In the genomic region with DNA sequence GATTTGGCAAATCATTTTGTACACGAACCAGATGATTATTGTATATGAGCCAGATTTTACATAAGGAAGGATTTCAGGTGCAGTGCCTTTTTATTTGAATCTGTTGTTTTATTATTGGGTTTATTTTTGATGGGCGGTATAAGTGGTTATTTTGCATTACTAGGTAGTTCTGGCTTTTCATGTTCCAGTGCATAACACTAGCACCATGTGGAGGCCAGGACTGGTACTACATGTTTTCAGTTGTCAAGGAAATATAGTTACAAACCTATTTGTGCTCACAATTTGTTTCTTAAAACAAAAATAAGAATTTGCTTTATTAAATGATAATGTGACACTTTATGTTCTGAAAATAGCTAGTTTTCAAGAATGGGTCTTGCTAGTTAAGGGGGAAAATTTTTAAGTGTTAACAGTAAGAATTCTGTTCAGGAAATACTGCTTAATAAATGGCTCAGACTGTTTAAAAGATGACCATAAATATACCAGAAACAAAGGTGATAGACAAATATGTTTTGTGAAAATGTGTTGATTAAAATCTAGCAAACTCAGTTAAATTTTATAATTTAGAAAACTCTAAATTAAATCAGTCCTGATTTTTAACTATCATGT, we compare ENCODE assay signal across 8 cellular contexts. TPM values are rescaled to one million over a fixed set of nuclear protein-coding genes. Genes with fewer than 3 reads are reported as not detected.
DNase-seq lines count a peak whose midpoint lies in the region; ATAC-seq and TF ChIP-seq lines count a peak whose summit lies in the region.

No MANE protein-coding gene starts in this region.

- H3K36me3 ChIP-seq in brain microvascular endothelial cell (replicated peaks) = no peaks in the 10 kb centered on the region
- no peaks in the 10 kb centered on the region for H3K36me3 ChIP-seq in lower lobe of right lung

- no peaks in the 10 kb centered on the region for H3K4me1 ChIP-seq in lower lobe of right lung

- DNase-seq in NCI-H2029 treated with DMSO at 0.1 percent for 48 hours (lab: John Stamatoyannopoulos, UW) = peak; percentile 32
- peak; percentile 64 for DNase-seq in brain microvascular endothelial cell
- DNase-seq in lower lobe of right lung = no peak
- no peak for DNase-seq in middle frontal gyrus (ENCODE audit: extremely low spot score, low spot score)
- DNase-seq in activated naive CD4-positive, alpha-beta T cell treated with anti-CD3 and anti-CD28 coated beads, Interleukin-2, amount 10 ng/mL, durations not matched to agents 7 days and 5 days = no peak

- in situ Hi-C loops in brain microvascular endothelial cell (cut with HindIII; ENCODE audit: low pct_ligation_motif_present, low sequenced_read_pairs) = no loop called here

- H3K4me3 ChIP-seq in brain microvascular endothelial cell (ENCODE audit: low read depth, low read length) (no peak overlapping the region), lower lobe of right lung (no peak overlapping the region)

- CTCF ChIA-PET in activated naive CD4-positive, alpha-beta T cell treated with anti-CD3 and anti-CD28 coated beads, Interleukin-2, amount 10 ng/mL, durations not matched to agents 7 days and 5 days (lab: Charles Lee) = no interaction called here

- TF ChIP-seq CTCF in 22Rv1 (IDR thresholded peaks at IDR 0.05) (peak; percentile 100), GM12872 (IDR thresholded peaks at IDR 0.05; ENCODE audit: insufficient read depth, low read depth, low read length) (peak; percentile 71), brain microvascular endothelial cell (IDR thresholded peaks at IDR 0.05; ENCODE audit: low read depth, low read length, missing control alignments) (peak; percentile 81), lower lobe of right lung (IDR thresholded peaks at IDR 0.05) (peak; percentile 53)

- H3K9me3 ChIP-seq in lower lobe of right lung = no peaks in the 10 kb centered on the region

- H3K27ac ChIP-seq in 22Rv1 = no peak overlapping the region
- no peak overlapping the region for H3K27ac ChIP-seq in brain microvascular endothelial cell
- H3K27ac ChIP-seq in lower lobe of right lung = no peak overlapping the region

- no peaks in the 10 kb centered on the region for H3K27me3 Mint-ChIP-seq in activated naive CD4-positive, alpha-beta T cell treated with anti-CD3 and anti-CD28 coated beads, Interleukin-2, amount 10 ng/mL, durations not matched to agents 7 days and 5 days

- H3K36me3 Mint-ChIP-seq in activated naive CD4-positive, alpha-beta T cell treated with anti-CD3 and anti-CD28 coated beads, Interleukin-2, amount 10 ng/mL, durations not matched to agents 7 days and 5 days = no peaks in the 10 kb centered on the region

- H3K4me3 Mint-ChIP-seq in activated naive CD4-positive, alpha-beta T cell treated with anti-CD3 and anti-CD28 coated beads, Interleukin-2, amount 10 ng/mL, durations not matched to agents 7 days and 5 days = no peak overlapping the region

- no peaks in the 10 kb centered on the region for H3K27me3 ChIP-seq in brain microvascular endothelial cell (replicated peaks)
- H3K27me3 ChIP-seq in lower lobe of right lung (ENCODE audit: low read depth) = no peaks in the 10 kb centered on the region

- intact Hi-C loops in lower lobe of right lung (cut with DNase I) = loop anchor here (10.0 kb wide), 1 partner anchor 241 kb away; no protein-coding TSS in a partner anchor

- no peaks in the 10 kb centered on the region for H3K9me3 Mint-ChIP-seq in activated naive CD4-positive, alpha-beta T cell treated with anti-CD3 and anti-CD28 coated beads, Interleukin-2, amount 10 ng/mL, durations not matched to agents 7 days and 5 days

- no peak overlapping the region for H3K27ac Mint-ChIP-seq in activated naive CD4-positive, alpha-beta T cell treated with anti-CD3 and anti-CD28 coated beads, Interleukin-2, amount 10 ng/mL, durations not matched to agents 7 days and 5 days

- no peaks in the 10 kb centered on the region for H3K4me1 Mint-ChIP-seq in activated naive CD4-positive, alpha-beta T cell treated with anti-CD3 and anti-CD28 coated beads, Interleukin-2, amount 10 ng/mL, durations not matched to agents 7 days and 5 days

- ATAC-seq in HG02884 (IDR thresholded peaks at IDR 0.05; ENCODE audit: unreplicated experiment) (peak; percentile 87), lower lobe of right lung (peak; percentile 61 to 72)

RNA-seq across cellular contexts. Expression of gene SEMA3E, which starts 7.1 kb away (rescaled TPM):
- total RNA-seq in lower lobe of right lung = 8.8 TPM

Comparison
In these comparisons a context has a peak if more than half of its experiments do, and no peak if none do; other contexts are left out.
1. DNase-seq: peak in NCI-H2029 treated with DMSO at 0.1 percent for 48 hours (single experiment) and brain microvascular endothelial cell (single experiment); none in lower lobe of right lung (single experiment), middle frontal gyrus (single experiment) and activated naive CD4-positive, alpha-beta T cell treated with anti-CD3 and anti-CD28 coated beads, Interleukin-2, amount 10 ng/mL, durations not matched to agents 7 days and 5 days (single experiment).
2. Peak in every context shown above with its lines, with median percentiles within 50 percentile points of each other: CTCF ChIP-seq.